In genomic region chr5:20497356-20497755, GRCh38 we compare ENCODE assay signal across 19 cellular contexts.
A peak's percentile ranks its signal among the peaks of the same experiment; 100 is the strongest.
DNase-seq lines count a peak whose midpoint lies in the region; ATAC-seq, FAIRE-seq and TF ChIP-seq lines count a peak whose summit lies in the region.
"Had no signal": no experiment of that assay in that cellular context is flagged by ENCODE, and none has a peak within 500 bp of the region (broad histone marks: within the 10 kb centered on the region; RNA-seq: fewer than 3 reads in every experiment).

No MANE protein-coding gene starts in this region.

- no peaks in the 10 kb centered on the region for H3K27me3 Mint-ChIP-seq in CD14-positive monocyte (ENCODE audit: low read depth in 3 of 3)

- H3K36me3 ChIP-seq in body of pancreas (replicated peaks in 1 of 2; ENCODE audit: insufficient read depth in 1 of 2, low read depth in 2 of 2) = no peaks in the 10 kb centered on the region
- no peaks in the 10 kb centered on the region for H3K36me3 ChIP-seq in pancreas
- H3K36me3 ChIP-seq: BE2C, HAP-1 had no signal

- DNase-seq in DMS53 (lab: John Stamatoyannopoulos, UW) (peak; percentile 90), NCI-H69 (lab: John Stamatoyannopoulos, UW) (peak; percentile 58), body of pancreas (peak in 3 of 4 donors; percentile 22 to 48 (median 42)), pancreas (no peak), inferior parietal cortex (ENCODE audit: extremely low spot score) (no peak), NCI-H2196 (lab: John Stamatoyannopoulos, UW; ENCODE audit: unreplicated experiment) (no peak), CD14-positive monocyte (ENCODE audit: low spot score) (no peak)
- DNase-seq: BE2C; CD8-positive, alpha-beta T cell; COR-L47; DMS153; GF-D8; HFFc6 had no signal

- ATAC-seq in body of pancreas (peak; percentile 100), pancreas (peak; percentile 90 to 99 (median 97))
- ATAC-seq: CD8-positive, alpha-beta T cell had no signal

- no peaks in the 10 kb centered on the region for H3K9me3 ChIP-seq in body of pancreas
- no peaks in the 10 kb centered on the region for H3K9me3 ChIP-seq in pancreas
- H3K9me3 ChIP-seq: A549, BE2C, HAP-1 had no signal

- H3K27me3 ChIP-seq in body of pancreas = no peaks in the 10 kb centered on the region
- H3K27me3 ChIP-seq in pancreas = no peaks in the 10 kb centered on the region
- H3K27me3 ChIP-seq: BE2C had no signal

- H3K4me3 Mint-ChIP-seq in CD14-positive monocyte = no peak overlapping the region
- H3K4me3 Mint-ChIP-seq: CD8-positive, alpha-beta T cell; HFFc6 had no signal

- WGBS in body of pancreas, 2 donors = 37 to 48% methylated on average over 2 of the region's 2 CpGs
- 45 to 46% methylated on average over 2 of the region's 2 CpGs for WGBS in pancreas, 2 donors

- no peak for TF ChIP-seq POLR2A in body of pancreas (IDR thresholded peaks at IDR 0.05)

- H3K27ac ChIP-seq in body of pancreas (peak overlapping the region in 3 of 4 donors; percentile 47 to 58 (median 57)), pancreas (no peak overlapping the region)
- H3K27ac ChIP-seq: A549, C4-2B, HL-60 had no signal

- H3K9me3 Mint-ChIP-seq in CD14-positive monocyte = peaks cover 0 to 6% (median 2%) of the 10 kb centered on the region in 7 donors

- no peaks in the 10 kb centered on the region for H3K36me3 Mint-ChIP-seq in CD14-positive monocyte
- H3K36me3 Mint-ChIP-seq: CD8-positive, alpha-beta T cell had no signal

- TF ChIP-seq CTCF in body of pancreas (IDR thresholded peaks at IDR 0.05) (no peak), pancreas (IDR thresholded peaks at IDR 0.05) (no peak), CD14-positive monocyte (IDR thresholded peaks at IDR 0.05) (no peak)

- no peak overlapping the region for H3K4me3 ChIP-seq in body of pancreas
- no peak overlapping the region for H3K4me3 ChIP-seq in pancreas
- H3K4me3 ChIP-seq: A549, HAP-1 had no signal

- intact Hi-C loops in body of pancreas (cut with DNase I) (no loop called here), pancreas (cut with DNase I) (no loop called here), CD14-positive monocyte (cut with micrococcal nuclease) (no loop called here)

- no peak for FAIRE-seq in pancreas (lab: Jason Lieb, UNC)
- FAIRE-seq: A549, D721Med, H1 had no signal

- no peak overlapping the region for H3K27ac Mint-ChIP-seq in CD14-positive monocyte
- H3K27ac Mint-ChIP-seq: CD8-positive, alpha-beta T cell; HFFc6 had no signal

- no peaks in the 10 kb centered on the region for H3K4me1 Mint-ChIP-seq in CD14-positive monocyte

- H3K4me1 ChIP-seq in body of pancreas = peaks cover 4% of the 10 kb centered on the region
- H3K4me1 ChIP-seq in pancreas = peaks cover 0 to 3% (median 0%) of the 10 kb centered on the region in 3 donors
- H3K4me1 ChIP-seq: BE2C, HAP-1 had no signal

Comparison
In these comparisons a context has a peak if more than half of its experiments do, and no peak if none do; other contexts are left out.
1. DNase-seq: peak in DMS53 (single experiment), NCI-H69 (single experiment) and body of pancreas (3 of 4); none in pancreas (0 of 6), inferior parietal cortex (single experiment), NCI-H2196 (single experiment) and CD14-positive monocyte (single experiment).
2. H3K27ac ChIP-seq: peak in body of pancreas (3 of 4); none in pancreas (0 of 4).